Comparison of ENCODE assay signal across 1 cellular context in the genomic region with DNA sequence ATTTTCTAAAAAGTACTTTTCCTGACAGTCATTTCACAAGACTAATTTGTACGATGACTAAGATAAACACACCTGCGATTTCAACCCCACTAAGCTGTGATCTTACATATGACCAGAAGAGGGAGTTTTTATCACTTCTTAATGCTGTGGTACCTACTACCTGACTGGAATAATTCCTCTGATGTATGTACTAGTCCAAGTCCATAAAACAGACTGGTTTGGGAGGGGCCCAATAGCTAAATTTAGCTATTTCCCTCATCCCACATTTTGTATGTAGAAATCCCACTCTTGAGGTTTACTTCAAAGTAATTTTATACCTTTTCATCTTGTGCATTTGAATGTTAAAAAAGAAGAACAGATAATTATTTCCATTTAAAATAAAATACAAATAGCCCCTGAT.
TF ChIP-seq lines count a peak whose summit lies in the region.

No MANE protein-coding gene starts in this region.

TF ChIP-seq in HCT116, 20 proteins besides CTCF, POLR2A, EP300 and RAD21 (continued from another document):
- TF ChIP-seq ATF3 (IDR thresholded peaks at IDR 0.05) (no peak), SP1 (IDR thresholded peaks at IDR 0.05; ENCODE audit: low read depth) (no peak), ZFX (IDR thresholded peaks at IDR 0.05) (no peak), JUND (IDR thresholded peaks at IDR 0.05) (no peak), EZH2 (IDR thresholded peaks at IDR 0.05) (no peak), YY1 (IDR thresholded peaks at IDR 0.05; ENCODE audit: extremely low read depth, insufficient replicate concordance, low read depth, low read length) (no peak), ZNF274 (IDR thresholded peaks at IDR 0.05; ENCODE audit: low read depth, low read length) (no peak), SRF (IDR thresholded peaks at IDR 0.05; ENCODE audit: low read depth) (no peak), EZH2phosphoT487 (IDR thresholded peaks at IDR 0.05; ENCODE audit: borderline replicate concordance) (no peak), TCF7L2 (IDR thresholded peaks at IDR 0.05; ENCODE audit: borderline replicate concordance, extremely low read depth, insufficient read depth, insufficient read length) (no peak), ELF1 (IDR thresholded peaks at IDR 0.05; ENCODE audit: borderline replicate concordance, low read depth) (no peak), FOSL1 (IDR thresholded peaks at IDR 0.05; ENCODE audit: low read depth) (no peak), POLR2AphosphoS5 (IDR thresholded peaks at IDR 0.05; ENCODE audit: low read depth, low read length) (no peak)
- TF ChIP-seq, protein P1, sequence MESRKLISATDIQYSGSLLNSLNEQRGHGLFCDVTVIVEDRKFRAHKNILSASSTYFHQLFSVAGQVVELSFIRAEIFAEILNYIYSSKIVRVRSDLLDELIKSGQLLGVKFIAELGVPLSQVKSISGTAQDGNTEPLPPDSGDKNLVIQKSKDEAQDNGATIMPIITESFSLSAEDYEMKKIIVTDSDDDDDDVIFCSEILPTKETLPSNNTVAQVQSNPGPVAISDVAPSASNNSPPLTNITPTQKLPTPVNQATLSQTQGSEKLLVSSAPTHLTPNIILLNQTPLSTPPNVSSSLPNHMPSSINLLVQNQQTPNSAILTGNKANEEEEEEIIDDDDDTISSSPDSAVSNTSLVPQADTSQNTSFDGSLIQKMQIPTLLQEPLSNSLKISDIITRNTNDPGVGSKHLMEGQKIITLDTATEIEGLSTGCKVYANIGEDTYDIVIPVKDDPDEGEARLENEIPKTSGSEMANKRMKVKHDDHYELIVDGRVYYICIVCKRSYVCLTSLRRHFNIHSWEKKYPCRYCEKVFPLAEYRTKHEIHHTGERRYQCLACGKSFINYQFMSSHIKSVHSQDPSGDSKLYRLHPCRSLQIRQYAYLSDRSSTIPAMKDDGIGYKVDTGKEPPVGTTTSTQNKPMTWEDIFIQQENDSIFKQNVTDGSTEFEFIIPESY (IDR thresholded peaks at IDR 0.05; ENCODE audit: extremely low read depth, insufficient replicate concordance, low read length) = no peak
- TF ChIP-seq, protein P2, sequence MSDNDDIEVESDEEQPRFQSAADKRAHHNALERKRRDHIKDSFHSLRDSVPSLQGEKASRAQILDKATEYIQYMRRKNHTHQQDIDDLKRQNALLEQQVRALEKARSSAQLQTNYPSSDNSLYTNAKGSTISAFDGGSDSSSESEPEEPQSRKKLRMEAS (IDR thresholded peaks at IDR 0.05) = no peak
